8 cellular contexts compared by ENCODE assay signal in the genomic region with DNA sequence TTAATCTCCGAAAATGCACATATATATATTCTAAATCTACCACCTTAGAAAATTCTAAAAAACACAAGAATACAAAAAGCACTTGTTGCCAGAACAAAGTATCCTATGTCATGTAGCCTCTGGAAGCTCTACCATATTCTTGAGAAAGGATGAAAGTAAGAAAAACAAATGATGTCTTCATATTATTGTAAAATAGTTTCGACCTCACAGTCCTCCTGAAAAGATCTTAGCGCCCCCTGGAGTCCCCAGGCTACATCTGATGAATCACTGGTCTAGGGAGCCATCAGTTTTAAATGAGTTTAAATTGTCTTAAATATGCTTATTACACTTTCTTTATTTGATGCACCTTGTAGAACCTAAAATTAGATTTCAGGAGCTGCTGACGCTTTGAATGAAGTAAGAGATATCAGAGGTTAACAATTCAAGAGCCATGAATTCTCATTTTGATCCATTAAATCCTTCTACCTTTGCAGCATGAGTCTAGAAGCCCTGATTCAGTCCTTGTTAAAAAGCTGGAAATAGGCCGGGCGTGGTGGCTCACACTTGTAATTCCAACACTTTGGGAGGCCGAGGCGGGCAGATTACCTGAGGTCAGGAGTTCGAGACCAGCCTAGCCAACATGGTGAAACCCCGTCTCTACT.
DNase-seq lines count a peak whose midpoint lies in the region; TF ChIP-seq lines count a peak whose summit lies in the region.

No MANE protein-coding gene starts in this region.

- H3K36me3 ChIP-seq in cardiac muscle cell (no peaks in the 10 kb centered on the region), esophagus muscularis mucosa (no peaks in the 10 kb centered on the region), uterus (no peaks in the 10 kb centered on the region)

- POLR2A ChIA-PET in activated CD4-positive, alpha-beta memory T cell treated with anti-CD3 and anti-CD28 coated beads for 36 hours (lab: Charles Lee): no interaction called here

- H3K9me3 ChIP-seq in cardiac muscle cell (ENCODE audit: low read depth) (no peaks in the 10 kb centered on the region), esophagus muscularis mucosa (no peaks in the 10 kb centered on the region), uterus (no peaks in the 10 kb centered on the region)

- no peak overlapping the region for H3K4me3 Mint-ChIP-seq in activated CD4-positive, alpha-beta memory T cell treated with anti-CD3 and anti-CD28 coated beads for 36 hours

- DNase-seq in cardiac muscle cell (ENCODE audit: low read depth in 1 of 2, low spot score in 1 of 2): peak; percentile 70 to 80
- DNase-seq in cardiac septum (ENCODE audit: low spot score): no peak
- peak; percentile 28 for DNase-seq in NCI-H2107 (lab: John Stamatoyannopoulos, UW)
- peak; percentile 66 for DNase-seq in activated CD4-positive, alpha-beta memory T cell treated with anti-CD3 and anti-CD28 coated beads for 36 hours
- DNase-seq in esophagus muscularis mucosa (ENCODE audit: extremely low spot score): no peak
- DNase-seq in non-pigmented ciliary epithelial cell (ENCODE audit: low read depth): peak; percentile 28
- peak; percentile 50 to 72 for DNase-seq in uterus
- DNase-seq in ureter (ENCODE audit: low spot score): no peak

- no peaks in the 10 kb centered on the region for H3K9me3 Mint-ChIP-seq in activated CD4-positive, alpha-beta memory T cell treated with anti-CD3 and anti-CD28 coated beads for 36 hours

- no peak for TF ChIP-seq POLR2A in esophagus muscularis mucosa (IDR thresholded peaks at IDR 0.05; ENCODE audit: low read depth)
- no peak for TF ChIP-seq POLR2A in uterus (IDR thresholded peaks at IDR 0.05)

- H3K4me1 Mint-ChIP-seq in activated CD4-positive, alpha-beta memory T cell treated with anti-CD3 and anti-CD28 coated beads for 36 hours (ENCODE audit: low read depth): peaks cover 1% of the 10 kb centered on the region

- intact Hi-C loops in cardiac septum (cut with DNase I): loop anchor here (5.0 kb wide), 1 partner anchor 125 kb away; no protein-coding TSS in a partner anchor
- intact Hi-C loops in activated CD4-positive, alpha-beta memory T cell treated with anti-CD3 and anti-CD28 coated beads for 36 hours (cut with micrococcal nuclease): loop anchor here (2.0 to 5.0 kb wide), 4 partner anchors 110 to 310 kb away; no protein-coding TSS in a partner anchor
- intact Hi-C loops in esophagus muscularis mucosa (cut with DNase I): loop anchor here (5.0 kb wide), 2 partner anchors 75 to 125 kb away; no protein-coding TSS in a partner anchor
- intact Hi-C loops in uterus (cut with DNase I; ENCODE audit: low total_unique reads): no loop called here

- H3K27me3 ChIP-seq in cardiac muscle cell (no peaks in the 10 kb centered on the region), esophagus muscularis mucosa (no peaks in the 10 kb centered on the region), uterus (no peaks in the 10 kb centered on the region)

- CTCF ChIA-PET in activated CD4-positive, alpha-beta memory T cell treated with anti-CD3 and anti-CD28 coated beads for 36 hours (lab: Charles Lee): interaction anchor here (0.6 to 2.5 kb wide), 15 partner anchors 8 to 407 kb away, joined by 3 to 9 read pairs (median 4); no protein-coding TSS in a partner anchor

- H3K27ac ChIP-seq in cardiac muscle cell: no peak overlapping the region
- no peak overlapping the region for H3K27ac ChIP-seq in esophagus muscularis mucosa (replicated peaks in 1 of 4)
- no peak overlapping the region for H3K27ac ChIP-seq in uterus

- TF ChIP-seq EP300 in esophagus muscularis mucosa (IDR thresholded peaks at IDR 0.05): no peak

- WGBS in esophagus muscularis mucosa: 74% methylated on average over 10 of the region's 10 CpGs

- peak; percentile 85 for TF ChIP-seq CTCF in cardiac muscle cell (IDR thresholded peaks at IDR 0.05; ENCODE audit: low read depth, low read length)
- peak; percentile 60 to 76 (median 64) for TF ChIP-seq CTCF in esophagus muscularis mucosa (IDR thresholded peaks at IDR 0.05)
- peak; percentile 39 to 72 (median 52) for TF ChIP-seq CTCF in uterus (IDR thresholded peaks at IDR 0.05)

- H3K4me3 ChIP-seq in cardiac muscle cell (no peak overlapping the region), esophagus muscularis mucosa (no peak overlapping the region), uterus (no peak overlapping the region)

- peaks cover 16% of the 10 kb centered on the region for H3K4me1 ChIP-seq in cardiac muscle cell (ENCODE audit: low read depth)
- peaks cover 27 to 48% (median 39%) of the 10 kb centered on the region in 4 donors for H3K4me1 ChIP-seq in esophagus muscularis mucosa
- H3K4me1 ChIP-seq in uterus: peaks cover 5 to 6% of the 10 kb centered on the region in 2 donors

- H3K27me3 Mint-ChIP-seq in activated CD4-positive, alpha-beta memory T cell treated with anti-CD3 and anti-CD28 coated beads for 36 hours: peaks cover 5% of the 10 kb centered on the region

- H3K27ac Mint-ChIP-seq in activated CD4-positive, alpha-beta memory T cell treated with anti-CD3 and anti-CD28 coated beads for 36 hours: no peak overlapping the region

- H3K36me3 Mint-ChIP-seq in activated CD4-positive, alpha-beta memory T cell treated with anti-CD3 and anti-CD28 coated beads for 36 hours: no peaks in the 10 kb centered on the region

Comparison
In these comparisons a context has a peak if more than half of its experiments do, and no peak if none do; other contexts are left out.
1. DNase-seq: peak in cardiac muscle cell (2 of 2), NCI-H2107 (single experiment), activated CD4-positive, alpha-beta memory T cell treated with anti-CD3 and anti-CD28 coated beads for 36 hours (single experiment), non-pigmented ciliary epithelial cell (single experiment) and uterus (2 of 2); none in cardiac septum (single experiment), esophagus muscularis mucosa (single experiment) and ureter (single experiment).
2. Peak in every context shown above with its lines, with median percentiles within 50 percentile points of each other: CTCF ChIP-seq.